Comparison of ENCODE assay signal across 10 cellular contexts in the genomic region with DNA sequence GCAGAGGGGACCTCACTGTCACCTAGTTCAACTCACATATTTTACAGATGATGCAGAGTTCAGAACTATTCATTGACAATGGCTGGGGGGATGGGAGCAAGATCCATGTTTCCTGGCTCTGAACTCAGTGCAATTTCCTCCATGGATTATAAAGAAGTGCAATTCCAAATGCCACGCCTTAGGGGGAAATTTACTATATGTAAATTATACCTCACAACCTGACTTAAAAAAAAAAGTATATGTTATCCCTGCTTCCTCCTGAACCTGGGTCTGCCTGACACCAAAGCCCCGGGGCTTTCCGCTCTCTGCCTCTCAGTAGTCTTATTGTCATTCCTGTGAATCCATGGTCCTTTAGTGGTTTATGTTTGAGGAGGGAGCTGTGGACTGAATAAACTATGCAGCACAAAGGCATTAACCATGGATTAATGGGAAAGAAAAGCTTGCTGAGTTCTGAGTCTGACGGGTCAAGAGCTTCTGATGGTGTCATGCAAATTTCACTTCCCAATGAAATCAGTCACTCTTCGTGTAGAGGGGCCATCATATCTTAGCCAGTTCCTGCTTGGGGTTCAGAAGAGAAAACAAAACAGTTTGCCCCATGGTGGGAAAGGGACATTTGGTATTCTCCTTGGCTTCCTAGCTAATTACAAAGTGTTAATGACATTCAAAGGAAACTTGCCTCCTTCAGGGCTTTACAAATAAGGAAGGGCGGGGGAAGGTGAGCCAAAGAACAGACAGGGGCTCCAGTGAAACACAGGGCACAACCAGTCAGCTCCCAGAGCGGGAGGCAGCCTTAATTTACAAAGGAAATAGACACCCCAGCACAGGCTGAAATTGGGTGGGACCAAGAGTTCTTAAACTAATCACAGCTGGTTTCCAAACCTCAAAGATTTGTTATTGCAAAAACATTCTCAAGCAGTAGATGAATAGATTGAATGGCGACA. TPM values are rescaled to one million over a fixed set of nuclear protein-coding genes. Genes with fewer than 3 reads are reported as not detected.
DNase-seq lines count a peak whose midpoint lies in the region; ATAC-seq, FAIRE-seq and TF ChIP-seq lines count a peak whose summit lies in the region.
"Had no signal": no experiment of that assay in that cellular context is flagged by ENCODE, and none has a peak within 500 bp of the region (broad histone marks: within the 10 kb centered on the region; RNA-seq: fewer than 3 reads in every experiment).

No MANE protein-coding gene starts in this region.

- H3K4me1 ChIP-seq in kidney (ENCODE audit: control insufficient read depth in 1 of 2, insufficient read depth in 1 of 2, low read depth in 1 of 2, low read length in 2 of 2) = peaks cover 0 to 10% of the 10 kb centered on the region in 2 donors
- peaks cover 5 to 22% (median 16%) of the 10 kb centered on the region in 4 donors for H3K4me1 ChIP-seq in upper lobe of left lung

- H3K27me3 Mint-ChIP-seq in activated naive CD4-positive, alpha-beta T cell treated with anti-CD3 and anti-CD28 coated beads for 36 hours (ENCODE audit: low read depth) = no peaks in the 10 kb centered on the region
- H3K27me3 Mint-ChIP-seq in activated naive CD8-positive, alpha-beta T cell = no peaks in the 10 kb centered on the region

- TF ChIP-seq CTCF in kidney (IDR thresholded peaks at IDR 0.05; ENCODE audit: borderline replicate concordance, extremely low read depth, insufficient read depth) (no peak), upper lobe of left lung (IDR thresholded peaks at IDR 0.05) (no peak)

- no peak for TF ChIP-seq POLR2A in upper lobe of left lung (IDR thresholded peaks at IDR 0.05)

- no peak for ATAC-seq in upper lobe of left lung (ENCODE audit: low FRiP score in 2 of 2)
- no peak for ATAC-seq in HG02938 (IDR thresholded peaks at IDR 0.05; ENCODE audit: unreplicated experiment)

- 43 to 53% methylated on average over 8 of the region's 8 CpGs for WGBS in upper lobe of left lung, 2 donors

- H3K9me3 Mint-ChIP-seq in activated naive CD4-positive, alpha-beta T cell treated with anti-CD3 and anti-CD28 coated beads for 36 hours = no peaks in the 10 kb centered on the region
- H3K9me3 Mint-ChIP-seq in activated naive CD8-positive, alpha-beta T cell (ENCODE audit: low read depth) = no peaks in the 10 kb centered on the region

- peak overlapping the region; percentile 52 for H3K4me3 Mint-ChIP-seq in activated naive CD4-positive, alpha-beta T cell treated with anti-CD3 and anti-CD28 coated beads for 36 hours
- H3K4me3 Mint-ChIP-seq in activated naive CD8-positive, alpha-beta T cell = peak overlapping the region; percentile 57

- H3K9ac ChIP-seq in kidney (ENCODE audit: low read length in 2 of 2) = no peak overlapping the region
- H3K9ac ChIP-seq: BLaER1 had no signal

- FAIRE-seq in kidney (lab: Jason Lieb, UNC) = peak; percentile 74

- no peak for TF ChIP-seq EP300 in upper lobe of left lung (IDR thresholded peaks at IDR 0.05)

- H3K36me3 Mint-ChIP-seq in activated naive CD4-positive, alpha-beta T cell treated with anti-CD3 and anti-CD28 coated beads for 36 hours (ENCODE audit: low read depth) = no peaks in the 10 kb centered on the region
- no peaks in the 10 kb centered on the region for H3K36me3 Mint-ChIP-seq in activated naive CD8-positive, alpha-beta T cell

- no peak for DNase-seq in activated naive CD4-positive, alpha-beta T cell treated with anti-CD3 and anti-CD28 coated beads for 36 hours
- DNase-seq in activated naive CD4-positive, alpha-beta T cell treated with anti-CD3 and anti-CD28 coated beads, Interleukin-2, amount 50 U/mL, for 16 hours = no peak
- DNase-seq in kidney = no peak
- no peak for DNase-seq in upper lobe of left lung
- DNase-seq in DMS 273 (lab: John Stamatoyannopoulos, UW; ENCODE audit: unreplicated experiment) = no peak
- DNase-seq in posterior cingulate gyrus = no peak

- H3K9me3 ChIP-seq in kidney (ENCODE audit: control insufficient read depth in 1 of 2, low read length in 2 of 2) (no peaks in the 10 kb centered on the region), upper lobe of left lung (no peaks in the 10 kb centered on the region)
- H3K9me3 ChIP-seq: BLaER1 had no signal

- H3K36me3 ChIP-seq in kidney (ENCODE audit: control insufficient read depth in 1 of 2, insufficient read depth in 2 of 2, low read length in 2 of 2) (no peaks in the 10 kb centered on the region), upper lobe of left lung (no peaks in the 10 kb centered on the region)
- H3K36me3 ChIP-seq: BLaER1 had no signal

- CTCF ChIA-PET in activated naive CD4-positive, alpha-beta T cell treated with anti-CD3 and anti-CD28 coated beads for 36 hours (lab: Charles Lee) = interaction anchor here (1.6 kb wide), 1 partner anchor 24 kb away, joined by 3 read pairs; no protein-coding TSS in a partner anchor

- peak overlapping the region; percentile 77 for H3K27ac Mint-ChIP-seq in activated naive CD4-positive, alpha-beta T cell treated with anti-CD3 and anti-CD28 coated beads for 36 hours
- H3K27ac Mint-ChIP-seq in activated naive CD8-positive, alpha-beta T cell = peak overlapping the region; percentile 85

- H3K27me3 ChIP-seq in upper lobe of left lung = no peaks in the 10 kb centered on the region

- peaks cover 65% of the 10 kb centered on the region for H3K4me1 Mint-ChIP-seq in activated naive CD4-positive, alpha-beta T cell treated with anti-CD3 and anti-CD28 coated beads for 36 hours (ENCODE audit: low read depth)
- H3K4me1 Mint-ChIP-seq in activated naive CD8-positive, alpha-beta T cell (ENCODE audit: low read depth) = peaks cover 75% of the 10 kb centered on the region

- H3K27ac ChIP-seq in kidney (ENCODE audit: low read depth in 2 of 2, low read length in 2 of 2) (peak overlapping the region in 1 of 2 donors; percentile 47), upper lobe of left lung (peak overlapping the region; percentile 52 to 67 (median 60))
- H3K27ac ChIP-seq: BLaER1 had no signal

- intact Hi-C loops in activated naive CD4-positive, alpha-beta T cell treated with anti-CD3 and anti-CD28 coated beads for 36 hours (cut with micrococcal nuclease) = loop anchor here (1.0 kb wide), 1 partner anchor 45 kb away; no protein-coding TSS in a partner anchor
- intact Hi-C loops in kidney (cut with DNase I) (no loop called here), posterior cingulate gyrus (cut with DNase I) (no loop called here)

- H3K4me3 ChIP-seq in kidney (ENCODE audit: low read length in 2 of 2) (no peak overlapping the region), upper lobe of left lung (no peak overlapping the region)
- H3K4me3 ChIP-seq: BLaER1 had no signal

RNA-seq across cellular contexts. Expression of gene FAM9C, which starts 14.3 kb away (rescaled TPM):
- total RNA-seq in activated naive CD4-positive, alpha-beta T cell treated with anti-CD3 and anti-CD28 coated beads for 36 hours = not detected
- total RNA-seq in kidney (not detected), upper lobe of left lung (under 1 TPM in 1 of 6 donors, not detected in 5; 0.20 TPM)
- polyA plus RNA-seq in kidney (ENCODE audit: insufficient read depth, low read depth, low replicate concordance) = not detected
- total RNA-seq: liver had no signal
- polyA plus RNA-seq: liver had no signal

RNA-seq across cellular contexts. Expression of gene TMSB4X, which starts 55.2 kb away (rescaled TPM):
- total RNA-seq in activated naive CD4-positive, alpha-beta T cell treated with anti-CD3 and anti-CD28 coated beads for 36 hours = 1,000 to 10,000 TPM; 5,535 to 5,691 TPM
- total RNA-seq in kidney (2,421 TPM), upper lobe of left lung (1,000 to 10,000 TPM; 2,646 to 6,090 (median 4,792) TPM)
- polyA plus RNA-seq in kidney (ENCODE audit: insufficient read depth, low read depth, low replicate concordance) = 3,432 TPM
